ENCODE assay signal across 9 cellular contexts in genomic region chr1:154407866-154408777, GRCh38. TPM values are rescaled to one million over a fixed set of nuclear protein-coding genes. Genes with fewer than 3 reads are reported as not detected.
A peak's percentile ranks its signal among the peaks of the same experiment; 100 is the strongest.
DNase-seq lines count a peak whose midpoint lies in the region; ATAC-seq and TF ChIP-seq lines count a peak whose summit lies in the region.
"Had no signal": no experiment of that assay in that cellular context is flagged by ENCODE, and none has a peak within 500 bp of the region (broad histone marks: within the 10 kb centered on the region; RNA-seq: fewer than 3 reads in every experiment).

No MANE protein-coding gene starts in this region.

- H3K4me3 ChIP-seq in GM12875 (ENCODE audit: low read depth, low read length) (peak overlapping the region; percentile 86), esophagus squamous epithelium (peak overlapping the region in 3 of 4 donors; percentile 63 to 86 (median 68)), gastrocnemius medialis (peak overlapping the region; percentile 90 to 96 (median 93))

- in situ Hi-C loops in SK-MEL-5 (cut with HindIII; ENCODE audit: low pct_unique_long_range_greater_than_20kb, low sequenced_read_pairs) (no loop called here), gastrocnemius medialis (cut with MboI; ENCODE audit: low sequenced_read_pairs in 4 of 4) (no loop called here), ACHN (cut with HindIII; ENCODE audit: low pct_ligation_motif_present, low pct_unique_long_range_greater_than_20kb, low sequenced_read_pairs) (no loop called here)

- ATAC-seq in gastrocnemius medialis (no peak), GM18861 (IDR thresholded peaks at IDR 0.05; ENCODE audit: unreplicated experiment) (no peak), GM18502 (IDR thresholded peaks at IDR 0.05; ENCODE audit: poor library complexity, unreplicated experiment) (no peak)

- H3K9me3 ChIP-seq in esophagus squamous epithelium (no peaks in the 10 kb centered on the region), gastrocnemius medialis (no peaks in the 10 kb centered on the region)

- TF ChIP-seq POLR2A in esophagus squamous epithelium (IDR thresholded peaks at IDR 0.05): no peak
- TF ChIP-seq POLR2A in gastrocnemius medialis (IDR thresholded peaks at IDR 0.05): peak in 1 of 2 donors; percentile 22

- H3K27ac ChIP-seq in esophagus squamous epithelium: peak overlapping the region; percentile 90 to 98 (median 94)
- peak overlapping the region; percentile 99 to 100 (median 100) for H3K27ac ChIP-seq in gastrocnemius medialis

- TF ChIP-seq CTCF in GM12875 (IDR thresholded peaks at IDR 0.05; ENCODE audit: borderline replicate concordance, insufficient read depth, low read depth, low read length) (no peak), esophagus squamous epithelium (IDR thresholded peaks at IDR 0.05) (no peak), gastrocnemius medialis (IDR thresholded peaks at IDR 0.05 in 4 of 5, conservative IDR thresholded peaks at IDR 0.05 in 1 of 5) (no peak)

- WGBS in esophagus squamous epithelium, 2 donors: 15 to 26% methylated on average over 5 to 7 of the region's 8 CpGs

- no peaks in the 10 kb centered on the region for H3K27me3 ChIP-seq in esophagus squamous epithelium
- no peaks in the 10 kb centered on the region for H3K27me3 ChIP-seq in gastrocnemius medialis

- intact Hi-C loops in esophagus squamous epithelium (cut with DNase I) (loop anchor here (10.0 kb wide), 1 partner anchor 67 kb away; no protein-coding TSS in a partner anchor), gastrocnemius medialis (cut with DNase I; ENCODE audit: low total_unique reads) (loop anchor here (5.0 to 10.0 kb wide), 3 partner anchors 83 to 727 kb away; partner anchors contain the start of genes AQP10, ATP8B2 and SLC50A1)

- peaks cover 24 to 93% (median 42%) of the 10 kb centered on the region in 3 donors for H3K4me1 ChIP-seq in esophagus squamous epithelium
- peaks cover 50 to 60% of the 10 kb centered on the region in 2 donors for H3K4me1 ChIP-seq in gastrocnemius medialis

- H3K36me3 ChIP-seq in esophagus squamous epithelium: no peaks in the 10 kb centered on the region
- H3K36me3 ChIP-seq in gastrocnemius medialis: peaks cover 0 to 6% of the 10 kb centered on the region in 2 donors

- DNase-seq in SK-MEL-5 (ENCODE audit: low read depth, low spot score): peak; percentile 55
- DNase-seq in esophagus squamous epithelium (lab: John Stamatoyannopoulos, UW): no peak
- DNase-seq in gastrocnemius medialis: peak in 1 of 2 donors; percentile 37
- DNase-seq in ACHN: no peak
- no peak for DNase-seq in H4 (ENCODE audit: low spot score)
- DNase-seq: small intestine had no signal

RNA-seq across cellular contexts. Expression of gene IL6R, which starts 3.0 kb away (rescaled TPM):
- 423 and 449 TPM in 2 replicates for total RNA-seq in SK-MEL-5 (2014; rRNA removed; shearing (Covaris generic))
- polyA plus RNA-seq in SK-MEL-5 (2015; cell fraction: cytosol; rRNA removed): 356 and 396 TPM in 2 replicates
- 73.7 and 89.0 TPM in 2 replicates for polyA plus RNA-seq in SK-MEL-5 (2015; cell fraction: nucleus; rRNA removed)
- total RNA-seq in esophagus squamous epithelium (10 to 100 TPM in 1 of 4 donors, 1 to 10 TPM in 3; 6.4 to 47.7 (median 8.1) TPM), gastrocnemius medialis (100 to 1,000 TPM; 271 to 435 (median 367) TPM)
- total RNA-seq in H4 (2014; rRNA removed; shearing (Covaris generic)): 6.6 and 7.3 TPM in 2 replicates
